ENCODE assay signal across 25 cellular contexts in the genomic region with DNA sequence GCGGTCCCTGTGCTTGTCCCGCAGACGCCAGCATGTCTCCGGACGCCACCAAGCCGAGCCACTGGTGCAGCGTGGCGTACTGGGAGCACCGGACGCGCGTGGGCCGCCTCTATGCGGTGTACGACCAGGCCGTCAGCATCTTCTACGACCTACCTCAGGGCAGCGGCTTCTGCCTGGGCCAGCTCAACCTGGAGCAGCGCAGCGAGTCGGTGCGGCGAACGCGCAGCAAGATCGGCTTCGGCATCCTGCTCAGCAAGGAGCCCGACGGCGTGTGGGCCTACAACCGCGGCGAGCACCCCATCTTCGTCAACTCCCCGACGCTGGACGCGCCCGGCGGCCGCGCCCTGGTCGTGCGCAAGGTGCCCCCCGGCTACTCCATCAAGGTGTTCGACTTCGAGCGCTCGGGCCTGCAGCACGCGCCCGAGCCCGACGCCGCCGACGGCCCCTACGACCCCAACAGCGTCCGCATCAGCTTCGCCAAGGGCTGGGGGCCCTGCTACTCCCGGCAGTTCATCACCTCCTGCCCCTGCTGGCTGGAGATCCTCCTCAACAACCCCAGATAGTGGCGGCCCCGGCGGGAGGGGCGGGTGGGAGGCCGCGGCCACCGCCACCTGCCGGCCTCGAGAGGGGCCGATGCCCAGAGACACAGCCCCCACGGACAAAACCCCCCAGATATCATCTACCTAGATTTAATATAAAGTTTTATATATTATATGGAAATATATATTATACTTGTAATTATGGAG.
"Had no signal": no experiment of that assay in that cellular context is flagged by ENCODE, and none has a peak within 500 bp of the region (broad histone marks: within the 10 kb centered on the region; RNA-seq: fewer than 3 reads in every experiment).

No MANE protein-coding gene starts in this region.

- H3K4me3 ChIP-seq: dorsolateral prefrontal cortex, left ventricle myocardium inferior, spleen, tibial artery had no signal

- H3K9me3 Mint-ChIP-seq: activated B cell treated with CpG ODN at 0.5 μM for 24 hours; activated naive CD8-positive, alpha-beta T cell treated with anti-CD3 and anti-CD28 coated beads, Interleukin-2, amount 50 U/mL, for 24 hours; brain; effector memory CD8-positive, alpha-beta T cell; immature natural killer cell; memory B cell; naive B cell; T-helper 1 cell treated with Interleukin-12 subunit alpha and Interleukin-12 subunit beta and Interleukin-4 antibody, amounts not matched to agents 30 μg/mL and 1 μg/mL, for 36 hours had no signal

- H3K4me1 Mint-ChIP-seq: activated B cell treated with CpG ODN at 0.5 μM for 24 hours; activated CD4-positive, alpha-beta T cell treated with anti-CD3 and anti-CD28 coated beads for 36 hours; activated naive CD8-positive, alpha-beta T cell treated with anti-CD3 and anti-CD28 coated beads, Interleukin-2, amount 50 U/mL, for 24 hours; immature natural killer cell; memory B cell had no signal

- H3K9me3 ChIP-seq: left ventricle myocardium inferior, spleen, tibial artery had no signal

- H3K27me3 Mint-ChIP-seq: activated B cell treated with CpG ODN at 0.5 μM for 24 hours; activated CD4-positive, alpha-beta T cell treated with anti-CD3 and anti-CD28 coated beads for 36 hours; activated naive CD8-positive, alpha-beta T cell treated with anti-CD3 and anti-CD28 coated beads, Interleukin-2, amount 50 U/mL, for 24 hours; naive B cell had no signal

- H3K4me3 Mint-ChIP-seq: activated B cell treated with CpG ODN at 0.5 μM for 24 hours; activated CD4-positive, alpha-beta T cell treated with anti-CD3 and anti-CD28 coated beads for 36 hours; activated naive CD8-positive, alpha-beta T cell treated with anti-CD3 and anti-CD28 coated beads, Interleukin-2, amount 50 U/mL, for 24 hours; brain; effector memory CD8-positive, alpha-beta T cell; immature natural killer cell; memory B cell; naive B cell; T-helper 1 cell treated with Interleukin-12 subunit alpha and Interleukin-12 subunit beta and Interleukin-4 antibody, amounts not matched to agents 30 μg/mL and 1 μg/mL, for 36 hours had no signal

- H3K27ac ChIP-seq: dorsolateral prefrontal cortex, left ventricle myocardium inferior, spleen had no signal

- H3K27ac Mint-ChIP-seq: activated B cell treated with CpG ODN at 0.5 μM for 24 hours; activated CD4-positive, alpha-beta T cell treated with anti-CD3 and anti-CD28 coated beads for 36 hours; activated naive CD8-positive, alpha-beta T cell treated with anti-CD3 and anti-CD28 coated beads, Interleukin-2, amount 50 U/mL, for 24 hours; effector memory CD8-positive, alpha-beta T cell; immature natural killer cell; memory B cell; T-helper 1 cell treated with Interleukin-12 subunit alpha and Interleukin-12 subunit beta and Interleukin-4 antibody, amounts not matched to agents 30 μg/mL and 1 μg/mL, for 36 hours had no signal

- ATAC-seq: activated CD4-positive, alpha-beta T cell treated with anti-CD3 and anti-CD28 coated beads for 36 hours; activated naive CD8-positive, alpha-beta T cell treated with anti-CD3 and anti-CD28 coated beads, Interleukin-2, amount 50 U/mL, for 24 hours; effector memory CD8-positive, alpha-beta T cell; esophagus mucosa; stimulated activated naive CD8-positive, alpha-beta T cell treated with anti-CD3 and anti-CD28 coated beads, Interleukin-15, Interleukin-2, amounts not matched to agents 100 U/mL and 50 U/mL, for 24 hours had no signal

- DNase-seq: activated B cell treated with CpG ODN at 0.5 μM for 24 hours; activated CD4-positive, alpha-beta T cell treated with anti-CD3 and anti-CD28 coated beads for 36 hours; activated CD4-positive, alpha-beta T cell treated with anti-CD3 and anti-CD28 coated beads, Interleukin-2, amount 50 U/mL, for 4 hours; activated CD8-positive, alpha-beta memory T cell treated with anti-CD3 and anti-CD28 coated beads, Interleukin-2, amount 50 U/mL, for 48 hours; activated gamma-delta T cell; activated naive CD4-positive, alpha-beta T cell treated with anti-CD3 and anti-CD28 coated beads, Interleukin-2, amount 50 U/mL, for 16 hours; activated naive CD8-positive, alpha-beta T cell treated with anti-CD3 and anti-CD28 coated beads, Interleukin-2, amount 50 U/mL, for 24 hours; activated T-cell treated with anti-CD3 and anti-CD28 coated beads, Interleukin-2, amount 50 U/mL, for 48 hours; central memory CD4-positive, alpha-beta T cell; effector memory CD8-positive, alpha-beta T cell; foreskin melanocyte; immature natural killer cell; kidney glomerular epithelial cell; left ventricle myocardium inferior; naive B cell; occipital lobe; spleen; stimulated activated CD4-positive, alpha-beta T cell treated with anti-CD3 and anti-CD28 coated beads, Interleukin-4, amount 100 ng/mL, for 24 hours; stimulated activated naive CD8-positive, alpha-beta T cell treated with anti-CD3 and anti-CD28 coated beads, Interleukin-15, Interleukin-2, amounts not matched to agents 100 U/mL and 50 U/mL, for 24 hours had no signal

- H3K27me3 ChIP-seq: dorsolateral prefrontal cortex, spleen, tibial artery had no signal

- H3K36me3 Mint-ChIP-seq: brain, immature natural killer cell, memory B cell, naive B cell had no signal
